Comparison of ENCODE assay signal across 20 cellular contexts in genomic region chr9:89037325-89037724, GRCh38. TPM values are rescaled to one million over a fixed set of nuclear protein-coding genes. Genes with fewer than 3 reads are reported as not detected.
DNase-seq lines count a peak whose midpoint lies in the region; ATAC-seq and TF ChIP-seq lines count a peak whose summit lies in the region.
"Had no signal": no experiment of that assay in that cellular context is flagged by ENCODE, and none has a peak within 500 bp of the region (broad histone marks: within the 10 kb centered on the region; RNA-seq: fewer than 3 reads in every experiment).

No MANE protein-coding gene starts in this region.

- H3K4me2 ChIP-seq in hepatocyte: no peak overlapping the region

- peaks cover 14% of the 10 kb centered on the region for H3K4me1 ChIP-seq in hepatocyte (ENCODE audit: insufficient read depth)
- no peaks in the 10 kb centered on the region for H3K4me1 ChIP-seq in uterus
- H3K4me1 ChIP-seq in aorta (ENCODE audit: control insufficient read depth in 1 of 2, insufficient read depth in 2 of 2, low read length in 2 of 2): no peaks in the 10 kb centered on the region

- H3K27me3 ChIP-seq in hepatocyte: no peaks in the 10 kb centered on the region
- no peaks in the 10 kb centered on the region for H3K27me3 ChIP-seq in uterus
- no peaks in the 10 kb centered on the region for H3K27me3 ChIP-seq in aorta (ENCODE audit: control insufficient read depth in 1 of 2, insufficient read depth in 2 of 2, low read length in 1 of 2)

- H3K9me3 ChIP-seq in hepatocyte (ENCODE audit: low read depth): no peaks in the 10 kb centered on the region
- H3K9me3 ChIP-seq in uterus: no peaks in the 10 kb centered on the region
- no peaks in the 10 kb centered on the region for H3K9me3 ChIP-seq in aorta (ENCODE audit: control insufficient read depth, low read length)

- no peak for ATAC-seq in aorta (ENCODE audit: low FRiP score)
- ATAC-seq: Right ventricle myocardium inferior had no signal

- H2AFZ ChIP-seq in hepatocyte: no peak overlapping the region

- no peak for TF ChIP-seq POLR2A in uterus (IDR thresholded peaks at IDR 0.05)

- 26% methylated on average over 4 of the region's 4 CpGs for WGBS in hepatocyte (ENCODE audit: low lambda C conversion rate, missing lambda C conversion rate)
- WGBS in aorta, 2 donors: 41 to 51% methylated on average over 4 of the region's 4 CpGs

- no peak overlapping the region for H3K4me3 ChIP-seq in hepatocyte
- no peak overlapping the region for H3K4me3 ChIP-seq in uterus
- no peak overlapping the region for H3K4me3 ChIP-seq in aorta (ENCODE audit: low read length in 2 of 2)
- H3K4me3 ChIP-seq: SK-N-MC had no signal

- H3K9me2 ChIP-seq in hepatocyte (replicated peaks; ENCODE audit: insufficient read depth): no peaks in the 10 kb centered on the region

- no peak for TF ChIP-seq CTCF in hepatocyte (IDR thresholded peaks at IDR 0.05; ENCODE audit: poor library complexity)
- no peak for TF ChIP-seq CTCF in uterus (IDR thresholded peaks at IDR 0.05)

- intact Hi-C loops in uterus (cut with DNase I; ENCODE audit: low total_unique reads): no loop called here
- intact Hi-C loops in aorta (cut with DNase I): no loop called here

- peak; percentile 19 for DNase-seq in NOMO-1 treated with DMSO at 0.1 percent for 48 hours (lab: John Stamatoyannopoulos, UW; ENCODE audit: unreplicated experiment)
- no peak for DNase-seq in NOMO-1 treated with dmso at 0.1 percent for 144 hours (lab: John Stamatoyannopoulos, UW; ENCODE audit: unreplicated experiment)
- peak; percentile 16 for DNase-seq in astrocyte of the hippocampus (ENCODE audit: low read depth, low spot score)
- no peak for DNase-seq in hepatocyte (ENCODE audit: low spot score)
- no peak for DNase-seq in uterus
- DNase-seq in Kasumi-1 (lab: John Stamatoyannopoulos, UW): no peak
- no peak for DNase-seq in dedifferentiated amniotic fluid mesenchymal stem cell (ENCODE audit: extremely low spot score)
- no peak for DNase-seq in aorta
- DNase-seq: DMS79 treated with DMSO at 0.1 percent for 48 hours, H7, MM.1S, NCI-H1417 treated with DMSO at 0.1 percent for 48 hours, NCI-H1930, NCI-H345, NCI-H524 treated with DMSO at 0.1 percent for 48 hours had no signal

- peak overlapping the region; percentile 57 for H3K27ac ChIP-seq in hepatocyte
- peak overlapping the region; percentile 29 to 51 for H3K27ac ChIP-seq in uterus
- no peak overlapping the region for H3K27ac ChIP-seq in aorta (ENCODE audit: low read depth in 1 of 2, low read length in 2 of 2)
- H3K27ac ChIP-seq: 22Rv1, C4-2B, SK-N-MC had no signal

- H3K36me3 ChIP-seq in hepatocyte (replicated peaks; ENCODE audit: insufficient read depth, low read depth) (no peaks in the 10 kb centered on the region), uterus (no peaks in the 10 kb centered on the region), aorta (ENCODE audit: control insufficient read depth in 1 of 2, insufficient read depth in 2 of 2, low read length in 1 of 2) (no peaks in the 10 kb centered on the region)

- H4K20me1 ChIP-seq in hepatocyte (ENCODE audit: insufficient read depth, poor library complexity, severe bottlenecking): no peaks in the 10 kb centered on the region

- H3K79me2 ChIP-seq in hepatocyte: no peaks in the 10 kb centered on the region

RNA-seq across cellular contexts. Expression of gene S1PR3, which starts 46.1 kb away (rescaled TPM):
- total RNA-seq in hepatocyte (46.1 and 48.6 TPM in 2 replicates), uterus (10 to 100 TPM in 3 of 4 donors, 1 to 10 TPM in 1; 6.4 to 57.3 (median 26.3) TPM), aorta (100 to 1,000 TPM in 1 of 2 donors, 10 to 100 TPM in 1; 42.4 to 139 TPM)
- polyA plus RNA-seq in hepatocyte (13.2 and 21.4 TPM in 2 replicates), aorta (10 to 100 TPM; 31.1 to 50.6 TPM)
- total RNA-seq: G401 had no signal

Comparison
In these comparisons a context has a peak if more than half of its experiments do, and no peak if none do; other contexts are left out.
1. DNase-seq: peak in NOMO-1 treated with DMSO at 0.1 percent for 48 hours (single experiment) and astrocyte of the hippocampus (single experiment); none in NOMO-1 treated with dmso at 0.1 percent for 144 hours (single experiment), hepatocyte (single experiment), uterus (0 of 2), Kasumi-1 (0 of 2), dedifferentiated amniotic fluid mesenchymal stem cell (single experiment) and aorta (0 of 2).
2. H3K27ac ChIP-seq: peak in hepatocyte (single experiment) and uterus (2 of 2); none in aorta (0 of 2).